ENCODE assay signal across 8 cellular contexts in genomic region chr14:76863724-76864407, GRCh38. TPM values are rescaled to one million over a fixed set of nuclear protein-coding genes. Genes with fewer than 3 reads are reported as not detected.
A peak's percentile ranks its signal among the peaks of the same experiment; 100 is the strongest.
DNase-seq lines count a peak whose midpoint lies in the region; ATAC-seq and TF ChIP-seq lines count a peak whose summit lies in the region.

No MANE protein-coding gene starts in this region.

- no peaks in the 10 kb centered on the region for H3K27me3 Mint-ChIP-seq in activated naive CD8-positive, alpha-beta T cell
- no peaks in the 10 kb centered on the region for H3K27me3 Mint-ChIP-seq in activated naive CD8-positive, alpha-beta T cell treated with anti-CD3 and anti-CD28 coated beads for 36 hours
- peaks cover 0 to 2% of the 10 kb centered on the region in 2 donors for H3K27me3 Mint-ChIP-seq in T-cell

- H3K4me1 Mint-ChIP-seq in activated naive CD8-positive, alpha-beta T cell (ENCODE audit: low read depth): peaks cover 36% of the 10 kb centered on the region
- H3K4me1 Mint-ChIP-seq in activated naive CD8-positive, alpha-beta T cell treated with anti-CD3 and anti-CD28 coated beads for 36 hours: peaks cover 19% of the 10 kb centered on the region
- H3K4me1 Mint-ChIP-seq in T-cell: peaks cover 25 to 48% (median 48%) of the 10 kb centered on the region in 3 donors

- H3K4me1 ChIP-seq in liver (ENCODE audit: control insufficient read depth in 4 of 4, insufficient read depth in 4 of 4, low read length in 3 of 4): peaks cover 0 to 4% (median 2%) of the 10 kb centered on the region in 4 donors
- peaks cover 32% of the 10 kb centered on the region for H3K4me1 ChIP-seq in upper lobe of right lung

- H3K27ac ChIP-seq in liver (ENCODE audit: low read depth in 1 of 2, low read length in 2 of 2) (no peak overlapping the region), upper lobe of right lung (peak overlapping the region; percentile 74)

- no peak overlapping the region for H3K27ac Mint-ChIP-seq in activated naive CD8-positive, alpha-beta T cell
- H3K27ac Mint-ChIP-seq in activated naive CD8-positive, alpha-beta T cell treated with anti-CD3 and anti-CD28 coated beads for 36 hours: no peak overlapping the region
- H3K27ac Mint-ChIP-seq in T-cell: peak overlapping the region; percentile 45 to 61

- ATAC-seq in T-cell (replicated peaks in 1 of 4) (peak in 2 of 4 experiments; percentile 26 to 46), upper lobe of right lung (peak; percentile 83), HG03469 (IDR thresholded peaks at IDR 0.05; ENCODE audit: unreplicated experiment) (no peak), GM19467 (IDR thresholded peaks at IDR 0.05; ENCODE audit: unreplicated experiment) (no peak)

- POLR2A ChIA-PET in T-cell (lab: Charles Lee): interaction anchor here in 1 of 2 donors (0.6 kb wide), 1 partner anchor 120 kb away, joined by 4 read pairs; no protein-coding TSS in a partner anchor

- intact Hi-C loops in upper lobe of right lung (cut with DNase I): no loop called here

- in situ Hi-C loops in ACHN (cut with HindIII; ENCODE audit: low pct_ligation_motif_present, low pct_unique_long_range_greater_than_20kb, low sequenced_read_pairs): no loop called here

- no peak for DNase-seq in activated naive CD8-positive, alpha-beta T cell treated with anti-CD3 and anti-CD28 coated beads for 36 hours
- DNase-seq in T-cell: peak in 3 of 34 experiments; percentile 1 to 17 (median 7)
- peak; percentile 81 for DNase-seq in upper lobe of right lung
- DNase-seq in ACHN: no peak

- H3K4me3 ChIP-seq in liver (ENCODE audit: low read depth in 1 of 3, low read length in 3 of 3) (no peak overlapping the region), upper lobe of right lung (peak overlapping the region; percentile 23)

- no peaks in the 10 kb centered on the region for H3K36me3 Mint-ChIP-seq in activated naive CD8-positive, alpha-beta T cell
- H3K36me3 Mint-ChIP-seq in activated naive CD8-positive, alpha-beta T cell treated with anti-CD3 and anti-CD28 coated beads for 36 hours: no peaks in the 10 kb centered on the region
- H3K36me3 Mint-ChIP-seq in T-cell: no peaks in the 10 kb centered on the region

- H3K4me3 Mint-ChIP-seq in activated naive CD8-positive, alpha-beta T cell: peak overlapping the region; percentile 4
- H3K4me3 Mint-ChIP-seq in activated naive CD8-positive, alpha-beta T cell treated with anti-CD3 and anti-CD28 coated beads for 36 hours: no peak overlapping the region
- H3K4me3 Mint-ChIP-seq in T-cell: peak overlapping the region; percentile 11 to 42 (median 42)

- TF ChIP-seq CTCF in liver (IDR thresholded peaks at IDR 0.05; ENCODE audit: low read depth, low read length, missing input control): no peak
- no peak for TF ChIP-seq CTCF in upper lobe of right lung (IDR thresholded peaks at IDR 0.05)

- no peak for TF ChIP-seq RAD21 in liver (IDR thresholded peaks at IDR 0.05)

- CTCF ChIA-PET in T-cell (lab: Charles Lee): no interaction called here

- H3K9me3 Mint-ChIP-seq in activated naive CD8-positive, alpha-beta T cell (ENCODE audit: low read depth): no peaks in the 10 kb centered on the region
- no peaks in the 10 kb centered on the region for H3K9me3 Mint-ChIP-seq in activated naive CD8-positive, alpha-beta T cell treated with anti-CD3 and anti-CD28 coated beads for 36 hours
- H3K9me3 Mint-ChIP-seq in T-cell: no peaks in the 10 kb centered on the region

- H3K27me3 ChIP-seq in liver (ENCODE audit: control insufficient read depth in 4 of 4, insufficient read depth in 4 of 4, low read length in 3 of 4): no peaks in the 10 kb centered on the region
- no peaks in the 10 kb centered on the region for H3K27me3 ChIP-seq in upper lobe of right lung

- H3K36me3 ChIP-seq in liver (ENCODE audit: control insufficient read depth in 4 of 4, insufficient read depth in 3 of 4, low read depth in 1 of 4, low read length in 3 of 4): no peaks in the 10 kb centered on the region
- H3K36me3 ChIP-seq in upper lobe of right lung: no peaks in the 10 kb centered on the region

- H3K9ac ChIP-seq in liver (ENCODE audit: low read depth in 1 of 2, low read length in 2 of 2): no peak overlapping the region

- WGBS in liver: 55% methylated on average over 15 of the region's 15 CpGs

- H3K9me3 ChIP-seq in liver (ENCODE audit: control insufficient read depth in 4 of 4, low read length in 3 of 4) (no peaks in the 10 kb centered on the region), upper lobe of right lung (no peaks in the 10 kb centered on the region)

TF ChIP-seq in liver, 16 proteins besides CTCF, POLR2A, EP300 and RAD21:
- TF ChIP-seq FOXA2 (IDR thresholded peaks at IDR 0.05) (no peak), MAX (IDR thresholded peaks at IDR 0.05) (no peak), SP1 (IDR thresholded peaks at IDR 0.05) (peak; percentile 15), NR2F2 (IDR thresholded peaks at IDR 0.05) (peak; percentile 79), RXRA (IDR thresholded peaks at IDR 0.05) (peak; percentile 37 to 49), HNF4G (IDR thresholded peaks at IDR 0.05) (no peak), GABPA (IDR thresholded peaks at IDR 0.05 in 1 of 2, conservative IDR thresholded peaks at IDR 0.05 in 1 of 2) (peak in 1 of 2 donors; percentile 33), HNF4A (conservative IDR thresholded peaks at IDR 0.05) (no peak)

RNA-seq across cellular contexts. Expression of gene LRRC74A, which starts 37.7 kb away (rescaled TPM):
- not detected for total RNA-seq in activated naive CD8-positive, alpha-beta T cell treated with anti-CD3 and anti-CD28 coated beads for 36 hours
- total RNA-seq in T-cell (not detected), liver (not detected), upper lobe of right lung (not detected)
- not detected for polyA plus RNA-seq in liver

RNA-seq across cellular contexts. Expression of gene ANGEL1, which starts 51.2 kb away (rescaled TPM):
- total RNA-seq in activated naive CD8-positive, alpha-beta T cell treated with anti-CD3 and anti-CD28 coated beads for 36 hours: 10 to 100 TPM; 14.9 to 17.1 TPM
- total RNA-seq in T-cell: 10 to 100 TPM; 15.4 to 33.7 (median 28.3) TPM
- total RNA-seq in liver: 10 to 100 TPM; 12.0 to 15.9 TPM
- polyA plus RNA-seq in liver: 1 to 10 TPM; 5.2 to 7.3 TPM
- total RNA-seq in upper lobe of right lung: 24.1 TPM

Comparison
In these comparisons a context has a peak if more than half of its experiments do, and no peak if none do; other contexts are left out.
1. H3K27ac Mint-ChIP-seq: peak in T-cell (2 of 2); none in activated naive CD8-positive, alpha-beta T cell (single experiment) and activated naive CD8-positive, alpha-beta T cell treated with anti-CD3 and anti-CD28 coated beads for 36 hours (single experiment).